In genomic region chr4:10694151-10694825, GRCh38 we compare ENCODE assay signal across 26 cellular contexts. TPM values are rescaled to one million over a fixed set of nuclear protein-coding genes. Genes with fewer than 3 reads are reported as not detected.
A peak's percentile ranks its signal among the peaks of the same experiment; 100 is the strongest.
DNase-seq lines count a peak whose midpoint lies in the region; ATAC-seq, FAIRE-seq and TF ChIP-seq lines count a peak whose summit lies in the region.
"Had no signal": no experiment of that assay in that cellular context is flagged by ENCODE, and none has a peak within 500 bp of the region (broad histone marks: within the 10 kb centered on the region; RNA-seq: fewer than 3 reads in every experiment).

No MANE protein-coding gene starts in this region.

- DNase-seq in DMS153 (lab: John Stamatoyannopoulos, UW) (peak; percentile 48), GM12891 (ENCODE audit: insufficient read length, low spot score) (no peak), NCI-H748 (lab: John Stamatoyannopoulos, UW; ENCODE audit: unreplicated experiment) (peak; percentile 91), mucosa of gallbladder (ENCODE audit: low spot score) (no peak), endothelial cell (ENCODE audit: low spot score) (no peak)
- DNase-seq: activated CD4-positive, alpha-beta T cell treated with anti-CD3 and anti-CD28 coated beads for 4 hours; body of pancreas; CD4-positive, alpha-beta memory T cell; DMS79; effector memory CD8-positive, alpha-beta T cell; H7; head of caudate nucleus; Kasumi-1; left ventricle myocardium superior; NCI-H1048; NCI-H446; stimulated activated CD4-positive, alpha-beta T cell treated with anti-CD3 and anti-CD28 coated beads, Interleukin-4, amount 100 ng/mL, for 1 hour; trophoblast cell had no signal

- H3K27me3 Mint-ChIP-seq in endothelial cell (ENCODE audit: unreplicated experiment), result peaks cover 1% of the 10 kb centered on the region
- H3K27me3 Mint-ChIP-seq: activated naive CD8-positive, alpha-beta T cell; activated T-helper 17 cell treated with anti-CD3 and anti-CD28 coated beads, Interleukin-2, amount 50 U/mL, for 72 hours; CD4-positive, alpha-beta memory T cell; effector memory CD8-positive, alpha-beta T cell; stimulated activated naive CD8-positive, alpha-beta T cell treated with anti-CD3 and anti-CD28 coated beads, Interleukin-15, Interleukin-2, amounts not matched to agents 100 ng/mL and 50 ng/mL, for 24 hours had no signal

- FAIRE-seq in GM12891 (lab: Jason Lieb, UNC), result peak; percentile 71
- FAIRE-seq: TTC549 had no signal

- TF ChIP-seq CTCF in endothelial cell (IDR thresholded peaks at IDR 0.05; ENCODE audit: unreplicated experiment), result no peak

- ATAC-seq in esophagus mucosa (peak; percentile 85), HG03095 (IDR thresholded peaks at IDR 0.05; ENCODE audit: unreplicated experiment) (no peak)
- ATAC-seq: activated T-helper 17 cell treated with anti-CD3 and anti-CD28 coated beads, Interleukin-2, amount 50 U/mL, for 72 hours; body of pancreas; effector memory CD8-positive, alpha-beta T cell; left ventricle myocardium superior; Right ventricle myocardium inferior had no signal

- no peaks in the 10 kb centered on the region for H3K9me3 Mint-ChIP-seq in endothelial cell (ENCODE audit: unreplicated experiment)
- H3K9me3 Mint-ChIP-seq: activated T-helper 17 cell treated with anti-CD3 and anti-CD28 coated beads, Interleukin-2, amount 50 U/mL, for 72 hours had no signal

- H3K4me3 Mint-ChIP-seq in endothelial cell (ENCODE audit: unreplicated experiment), result no peak overlapping the region
- H3K4me3 Mint-ChIP-seq: activated naive CD8-positive, alpha-beta T cell; activated T-helper 17 cell treated with anti-CD3 and anti-CD28 coated beads, Interleukin-2, amount 50 U/mL, for 72 hours; CD4-positive, alpha-beta memory T cell; effector memory CD8-positive, alpha-beta T cell; stimulated activated naive CD8-positive, alpha-beta T cell treated with anti-CD3 and anti-CD28 coated beads, Interleukin-15, Interleukin-2, amounts not matched to agents 100 ng/mL and 50 ng/mL, for 24 hours had no signal

- H3K27ac Mint-ChIP-seq in endothelial cell (ENCODE audit: unreplicated experiment), result no peak overlapping the region
- H3K27ac Mint-ChIP-seq: activated naive CD8-positive, alpha-beta T cell; activated T-helper 17 cell treated with anti-CD3 and anti-CD28 coated beads, Interleukin-2, amount 50 U/mL, for 72 hours; CD4-positive, alpha-beta memory T cell; effector memory CD8-positive, alpha-beta T cell; stimulated activated naive CD8-positive, alpha-beta T cell treated with anti-CD3 and anti-CD28 coated beads, Interleukin-15, Interleukin-2, amounts not matched to agents 100 ng/mL and 50 ng/mL, for 24 hours had no signal

- no peaks in the 10 kb centered on the region for H3K36me3 Mint-ChIP-seq in endothelial cell (ENCODE audit: low read depth, unreplicated experiment)
- H3K36me3 Mint-ChIP-seq: CD4-positive, alpha-beta memory T cell had no signal

- TF ChIP-seq POLR2A in GM12891 (IDR thresholded peaks at IDR 0.05; ENCODE audit: low read depth, low read length), result no peak

- no peaks in the 10 kb centered on the region for H3K4me1 Mint-ChIP-seq in endothelial cell (ENCODE audit: unreplicated experiment)
- H3K4me1 Mint-ChIP-seq: activated T-helper 17 cell treated with anti-CD3 and anti-CD28 coated beads, Interleukin-2, amount 50 U/mL, for 72 hours; CD4-positive, alpha-beta memory T cell had no signal

TF ChIP-seq in GM12891, 5 proteins besides CTCF, POLR2A, EP300 and RAD21:
- TF ChIP-seq TAF1 (IDR thresholded peaks at IDR 0.05; ENCODE audit: low read depth, low read length), result no peak
- TF ChIP-seq POU2F2 (IDR thresholded peaks at IDR 0.05; ENCODE audit: low read depth, low read length), result no peak
- no peak for TF ChIP-seq PAX5 (IDR thresholded peaks at IDR 0.05; ENCODE audit: insufficient read depth, low read length, severe bottlenecking)
- no peak for TF ChIP-seq POLR2AphosphoS5 (IDR thresholded peaks at IDR 0.05; ENCODE audit: low read depth, low read length)
- no peak for TF ChIP-seq SPI1 (IDR thresholded peaks at IDR 0.05; ENCODE audit: low read depth, low read length)
TF ChIP-seq in GM12891: peak in this region for 0.

RNA-seq across cellular contexts. Expression of gene CLNK, which starts 9.7 kb away (rescaled TPM):
- 3.5 TPM for polyA plus RNA-seq in GM12891 (2012; ENCODE audit: low read depth, missing spikeins)
- total RNA-seq in esophagus mucosa (0.08 TPM), mucosa of gallbladder (0.14 TPM), endothelial cell (ENCODE audit: unreplicated experiment) (not detected)
- total RNA-seq: activated T-helper 17 cell treated with anti-CD3 and anti-CD28 coated beads, Interleukin-2, amount 50 U/mL, for 72 hours; H7; left ventricle myocardium superior; Right ventricle myocardium inferior; smooth muscle cell had no signal
- polyA plus RNA-seq: CD4-positive, alpha-beta memory T cell; smooth muscle cell had no signal

Comparison
In these comparisons a context has a peak if more than half of its experiments do, and no peak if none do; other contexts are left out.
1. DNase-seq: peak in DMS153 (single experiment) and NCI-H748 (single experiment); none in GM12891 (single experiment), mucosa of gallbladder (single experiment) and endothelial cell (single experiment).